Comparison of ENCODE assay signal across 1 cellular context in the genomic region with DNA sequence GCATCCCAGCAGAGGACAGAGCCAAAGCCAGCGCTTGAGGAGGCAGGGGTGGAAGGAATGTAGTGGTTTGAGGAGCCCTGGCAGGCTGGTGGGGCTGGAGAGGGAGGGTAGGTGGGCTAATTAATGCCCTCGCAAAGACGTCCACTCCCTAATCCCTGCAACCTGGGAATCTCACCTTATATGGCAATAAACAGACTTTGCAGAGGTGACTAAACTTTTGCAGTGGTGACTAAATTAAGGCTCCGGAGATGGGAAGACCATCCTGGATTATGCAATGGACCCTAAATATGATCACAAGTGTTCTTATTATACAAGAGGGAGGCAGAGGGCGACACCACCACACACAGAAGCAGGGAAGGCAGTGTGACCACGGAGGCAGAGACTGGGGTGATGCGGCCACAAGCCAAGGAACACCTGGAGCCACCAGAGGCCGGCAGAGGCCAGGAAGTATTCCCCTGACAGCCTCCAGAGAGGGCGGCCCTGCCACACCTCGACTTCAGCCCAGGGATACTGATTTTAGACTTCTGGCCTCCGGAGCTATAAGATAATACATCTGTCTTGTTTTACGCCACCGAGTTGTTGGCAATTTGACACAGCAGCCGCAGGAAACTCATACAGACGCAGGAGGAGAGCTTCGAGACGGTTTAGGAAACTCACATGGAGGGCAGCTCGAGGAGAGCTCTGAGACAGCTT.
TF ChIP-seq lines count a peak whose summit lies in the region.

No MANE protein-coding gene starts in this region.

TF ChIP-seq in GM23338, 12 proteins besides CTCF, POLR2A, EP300 and RAD21 (continued from another document):
- TF ChIP-seq, protein P1, sequence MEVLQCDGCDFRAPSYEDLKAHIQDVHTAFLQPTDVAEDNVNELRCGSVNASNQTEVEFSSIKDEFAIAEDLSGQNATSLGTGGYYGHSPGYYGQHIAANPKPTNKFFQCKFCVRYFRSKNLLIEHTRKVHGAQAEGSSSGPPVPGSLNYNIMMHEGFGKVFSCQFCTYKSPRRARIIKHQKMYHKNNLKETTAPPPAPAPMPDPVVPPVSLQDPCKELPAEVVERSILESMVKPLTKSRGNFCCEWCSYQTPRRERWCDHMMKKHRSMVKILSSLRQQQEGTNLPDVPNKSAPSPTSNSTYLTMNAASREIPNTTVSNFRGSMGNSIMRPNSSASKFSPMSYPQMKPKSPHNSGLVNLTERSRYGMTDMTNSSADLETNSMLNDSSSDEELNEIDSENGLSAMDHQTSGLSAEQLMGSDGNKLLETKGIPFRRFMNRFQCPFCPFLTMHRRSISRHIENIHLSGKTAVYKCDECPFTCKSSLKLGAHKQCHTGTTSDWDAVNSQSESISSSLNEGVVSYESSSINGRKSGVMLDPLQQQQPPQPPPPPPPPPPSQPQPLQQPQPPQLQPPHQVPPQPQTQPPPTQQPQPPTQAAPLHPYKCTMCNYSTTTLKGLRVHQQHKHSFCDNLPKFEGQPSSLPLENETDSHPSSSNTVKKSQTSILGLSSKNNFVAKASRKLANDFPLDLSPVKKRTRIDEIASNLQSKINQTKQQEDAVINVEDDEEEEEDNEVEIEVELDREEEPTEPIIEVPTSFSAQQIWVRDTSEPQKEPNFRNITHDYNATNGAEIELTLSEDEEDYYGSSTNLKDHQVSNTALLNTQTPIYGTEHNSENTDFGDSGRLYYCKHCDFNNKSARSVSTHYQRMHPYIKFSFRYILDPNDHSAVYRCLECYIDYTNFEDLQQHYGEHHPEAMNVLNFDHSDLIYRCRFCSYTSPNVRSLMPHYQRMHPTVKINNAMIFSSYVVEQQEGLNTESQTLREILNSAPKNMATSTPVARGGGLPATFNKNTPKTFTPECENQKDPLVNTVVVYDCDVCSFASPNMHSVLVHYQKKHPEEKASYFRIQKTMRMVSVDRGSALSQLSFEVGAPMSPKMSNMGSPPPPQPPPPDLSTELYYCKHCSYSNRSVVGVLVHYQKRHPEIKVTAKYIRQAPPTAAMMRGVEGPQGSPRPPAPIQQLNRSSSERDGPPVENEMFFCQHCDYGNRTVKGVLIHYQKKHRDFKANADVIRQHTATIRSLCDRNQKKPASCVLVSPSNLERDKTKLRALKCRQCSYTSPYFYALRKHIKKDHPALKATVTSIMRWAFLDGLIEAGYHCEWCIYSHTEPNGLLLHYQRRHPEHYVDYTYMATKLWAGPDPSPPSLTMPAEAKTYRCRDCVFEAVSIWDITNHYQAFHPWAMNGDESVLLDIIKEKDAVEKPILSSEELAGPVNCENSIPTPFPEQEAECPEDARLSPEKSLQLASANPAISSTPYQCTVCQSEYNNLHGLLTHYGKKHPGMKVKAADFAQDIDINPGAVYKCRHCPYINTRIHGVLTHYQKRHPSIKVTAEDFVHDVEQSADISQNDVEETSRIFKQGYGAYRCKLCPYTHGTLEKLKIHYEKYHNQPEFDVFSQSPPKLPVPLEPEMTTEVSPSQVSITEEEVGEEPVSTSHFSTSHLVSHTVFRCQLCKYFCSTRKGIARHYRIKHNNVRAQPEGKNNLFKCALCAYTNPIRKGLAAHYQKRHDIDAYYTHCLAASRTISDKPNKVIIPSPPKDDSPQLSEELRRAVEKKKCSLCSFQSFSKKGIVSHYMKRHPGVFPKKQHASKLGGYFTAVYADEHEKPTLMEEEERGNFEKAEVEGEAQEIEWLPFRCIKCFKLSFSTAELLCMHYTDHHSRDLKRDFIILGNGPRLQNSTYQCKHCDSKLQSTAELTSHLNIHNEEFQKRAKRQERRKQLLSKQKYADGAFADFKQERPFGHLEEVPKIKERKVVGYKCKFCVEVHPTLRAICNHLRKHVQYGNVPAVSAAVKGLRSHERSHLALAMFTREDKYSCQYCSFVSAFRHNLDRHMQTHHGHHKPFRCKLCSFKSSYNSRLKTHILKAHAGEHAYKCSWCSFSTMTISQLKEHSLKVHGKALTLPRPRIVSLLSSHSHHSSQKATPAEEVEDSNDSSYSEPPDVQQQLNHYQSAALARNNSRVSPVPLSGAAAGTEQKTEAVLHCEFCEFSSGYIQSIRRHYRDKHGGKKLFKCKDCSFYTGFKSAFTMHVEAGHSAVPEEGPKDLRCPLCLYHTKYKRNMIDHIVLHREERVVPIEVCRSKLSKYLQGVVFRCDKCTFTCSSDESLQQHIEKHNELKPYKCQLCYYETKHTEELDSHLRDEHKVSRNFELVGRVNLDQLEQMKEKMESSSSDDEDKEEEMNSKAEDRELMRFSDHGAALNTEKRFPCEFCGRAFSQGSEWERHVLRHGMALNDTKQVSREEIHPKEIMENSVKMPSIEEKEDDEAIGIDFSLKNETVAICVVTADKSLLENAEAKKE (CRISPR knock-in tag; IDR thresholded peaks at IDR 0.05) = no peak
- TF ChIP-seq POLR2AphosphoS5 (IDR thresholded peaks at IDR 0.05; ENCODE audit: low read depth) (no peak), EZH2 (IDR thresholded peaks at IDR 0.05; ENCODE audit: low read depth, unreplicated experiment) (no peak), ZNF114 (CRISPR knock-in tag; IDR thresholded peaks at IDR 0.05) (no peak), STAT1 (IDR thresholded peaks at IDR 0.05; ENCODE audit: unreplicated experiment) (no peak), JUNB (IDR thresholded peaks at IDR 0.05; ENCODE audit: unreplicated experiment) (no peak), ZNF331 (CRISPR knock-in tag; IDR thresholded peaks at IDR 0.05; ENCODE audit: low read depth) (no peak), CREB1 (CRISPR knock-in tag; IDR thresholded peaks at IDR 0.05; ENCODE audit: low read depth) (no peak)
- TF ChIP-seq, protein P2, sequence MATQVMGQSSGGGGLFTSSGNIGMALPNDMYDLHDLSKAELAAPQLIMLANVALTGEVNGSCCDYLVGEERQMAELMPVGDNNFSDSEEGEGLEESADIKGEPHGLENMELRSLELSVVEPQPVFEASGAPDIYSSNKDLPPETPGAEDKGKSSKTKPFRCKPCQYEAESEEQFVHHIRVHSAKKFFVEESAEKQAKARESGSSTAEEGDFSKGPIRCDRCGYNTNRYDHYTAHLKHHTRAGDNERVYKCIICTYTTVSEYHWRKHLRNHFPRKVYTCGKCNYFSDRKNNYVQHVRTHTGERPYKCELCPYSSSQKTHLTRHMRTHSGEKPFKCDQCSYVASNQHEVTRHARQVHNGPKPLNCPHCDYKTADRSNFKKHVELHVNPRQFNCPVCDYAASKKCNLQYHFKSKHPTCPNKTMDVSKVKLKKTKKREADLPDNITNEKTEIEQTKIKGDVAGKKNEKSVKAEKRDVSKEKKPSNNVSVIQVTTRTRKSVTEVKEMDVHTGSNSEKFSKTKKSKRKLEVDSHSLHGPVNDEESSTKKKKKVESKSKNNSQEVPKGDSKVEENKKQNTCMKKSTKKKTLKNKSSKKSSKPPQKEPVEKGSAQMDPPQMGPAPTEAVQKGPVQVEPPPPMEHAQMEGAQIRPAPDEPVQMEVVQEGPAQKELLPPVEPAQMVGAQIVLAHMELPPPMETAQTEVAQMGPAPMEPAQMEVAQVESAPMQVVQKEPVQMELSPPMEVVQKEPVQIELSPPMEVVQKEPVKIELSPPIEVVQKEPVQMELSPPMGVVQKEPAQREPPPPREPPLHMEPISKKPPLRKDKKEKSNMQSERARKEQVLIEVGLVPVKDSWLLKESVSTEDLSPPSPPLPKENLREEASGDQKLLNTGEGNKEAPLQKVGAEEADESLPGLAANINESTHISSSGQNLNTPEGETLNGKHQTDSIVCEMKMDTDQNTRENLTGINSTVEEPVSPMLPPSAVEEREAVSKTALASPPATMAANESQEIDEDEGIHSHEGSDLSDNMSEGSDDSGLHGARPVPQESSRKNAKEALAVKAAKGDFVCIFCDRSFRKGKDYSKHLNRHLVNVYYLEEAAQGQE (IDR thresholded peaks at IDR 0.05; ENCODE audit: unreplicated experiment) = no peak
- TF ChIP-seq, protein P3, sequence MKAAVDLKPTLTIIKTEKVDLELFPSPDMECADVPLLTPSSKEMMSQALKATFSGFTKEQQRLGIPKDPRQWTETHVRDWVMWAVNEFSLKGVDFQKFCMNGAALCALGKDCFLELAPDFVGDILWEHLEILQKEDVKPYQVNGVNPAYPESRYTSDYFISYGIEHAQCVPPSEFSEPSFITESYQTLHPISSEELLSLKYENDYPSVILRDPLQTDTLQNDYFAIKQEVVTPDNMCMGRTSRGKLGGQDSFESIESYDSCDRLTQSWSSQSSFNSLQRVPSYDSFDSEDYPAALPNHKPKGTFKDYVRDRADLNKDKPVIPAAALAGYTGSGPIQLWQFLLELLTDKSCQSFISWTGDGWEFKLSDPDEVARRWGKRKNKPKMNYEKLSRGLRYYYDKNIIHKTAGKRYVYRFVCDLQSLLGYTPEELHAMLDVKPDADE (IDR thresholded peaks at IDR 0.05) = no peak
TF ChIP-seq in GM23338: peak in this region for 0.
